ENCODE assay signal across 14 cellular contexts in the genomic region with DNA sequence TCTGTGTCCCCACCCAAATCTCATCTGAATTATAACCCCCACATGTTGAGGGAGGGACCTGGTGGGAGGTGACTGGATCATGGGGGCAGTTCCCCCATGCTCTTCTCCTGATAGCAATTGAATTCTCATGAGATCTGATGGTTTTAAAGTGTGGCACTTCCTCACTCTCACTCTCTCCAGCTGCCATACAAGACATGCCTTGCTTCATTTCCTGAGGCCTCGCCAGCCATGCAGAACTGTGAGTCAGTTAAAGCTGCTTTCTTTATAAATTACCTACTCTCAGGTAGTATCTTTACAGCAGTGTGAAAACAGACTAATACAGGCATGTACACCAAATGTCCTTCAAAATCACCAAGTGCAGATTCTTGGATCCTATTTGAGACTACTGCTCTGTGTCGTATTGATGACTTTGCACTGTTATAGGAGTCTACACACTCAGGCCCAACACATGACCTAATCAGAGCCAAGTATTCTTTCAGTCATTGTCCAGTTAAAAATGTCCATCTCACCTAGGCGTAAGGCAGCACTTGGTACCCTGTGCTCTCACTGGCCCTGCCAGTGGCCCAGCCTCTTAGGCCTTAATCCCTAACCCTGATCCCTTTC. TPM values are rescaled to one million over a fixed set of nuclear protein-coding genes. Genes with fewer than 3 reads are reported as not detected.
A peak's percentile ranks its signal among the peaks of the same experiment; 100 is the strongest.
DNase-seq lines count a peak whose midpoint lies in the region; ATAC-seq, FAIRE-seq and TF ChIP-seq lines count a peak whose summit lies in the region.
"Had no signal": no experiment of that assay in that cellular context is flagged by ENCODE, and none has a peak within 500 bp of the region (broad histone marks: within the 10 kb centered on the region; RNA-seq: fewer than 3 reads in every experiment).

No MANE protein-coding gene starts in this region.

- DNase-seq in GM18507 (ENCODE audit: extremely low spot score, insufficient read length, low read depth) (no peak), GM23338 (ENCODE audit: low spot score) (no peak), MV-4-11 (lab: John Stamatoyannopoulos, UW) (peak; percentile 34), naive B cell (peak; percentile 46), 8988T (no peak), H4 (ENCODE audit: low spot score) (no peak)
- DNase-seq in effector CD4-positive, alpha-beta T cell: no peak
- DNase-seq: activated T-cell treated with anti-CD3 and anti-CD28 coated beads, Interleukin-2, amount 50 U/mL, for 72 hours; DMS153; NCI-H526; T-helper 9 cell had no signal

- H3K36me3 Mint-ChIP-seq in GM23338 (ENCODE audit: low read depth) (peaks cover 8% of the 10 kb centered on the region; the same call in 2 of the 3 replicates), naive B cell (no peaks in the 10 kb centered on the region)

- FAIRE-seq in GM18507 (lab: Jason Lieb, UNC): peak; percentile 81
- FAIRE-seq: frontal cortex, HepG2 had no signal

- no peaks in the 10 kb centered on the region for H4K20me1 ChIP-seq in GM23338 (replicated peaks; ENCODE audit: insufficient read depth)

- no peak for TF ChIP-seq CTCF in GM23338 (conservative IDR thresholded peaks at IDR 0.05; ENCODE audit: low read depth in 2 of 2)

- H3K4me3 Mint-ChIP-seq in GM23338 (no peak overlapping the region), naive B cell (peak overlapping the region in 7 of 8 donors; percentile 42 to 81 (median 71))
- H3K4me3 Mint-ChIP-seq: activated T-cell treated with anti-CD3 and anti-CD28 coated beads, Interleukin-2, amount 50 U/mL, for 72 hours had no signal

- H3K4me1 Mint-ChIP-seq in GM23338: no peaks in the 10 kb centered on the region
- H3K4me1 Mint-ChIP-seq in naive B cell: peaks cover 23 to 44% (median 32%) of the 10 kb centered on the region in 3 donors

- H3K4me3 ChIP-seq in GM23338: no peak overlapping the region

- ATAC-seq in GM23338 (no peak), naive B cell (ENCODE audit: low read depth in 2 of 2) (peak; percentile 99), GM19035 (IDR thresholded peaks at IDR 0.05; ENCODE audit: unreplicated experiment) (no peak)
- ATAC-seq: activated T-cell treated with anti-CD3 and anti-CD28 coated beads, Interleukin-2, amount 50 U/mL, for 72 hours; HepG2 had no signal

- H3K27ac Mint-ChIP-seq in GM23338 (no peak overlapping the region), naive B cell (peak overlapping the region; percentile 64 to 90 (median 82))
- H3K27ac Mint-ChIP-seq: activated T-cell treated with anti-CD3 and anti-CD28 coated beads, Interleukin-2, amount 50 U/mL, for 72 hours had no signal

- H3K36me3 ChIP-seq in GM23338 (ENCODE audit: insufficient read depth): no peaks in the 10 kb centered on the region

- H3K27me3 ChIP-seq in GM23338 (ENCODE audit: insufficient read depth): no peaks in the 10 kb centered on the region

- peaks cover 4% of the 10 kb centered on the region; the same call in 1 of the 2 replicates for H3K9me2 ChIP-seq in GM23338 (ENCODE audit: insufficient read depth)

- H3K27ac ChIP-seq in GM23338 (ENCODE audit: low read depth): no peak overlapping the region

- no peaks in the 10 kb centered on the region for H3K79me2 ChIP-seq in GM23338 (replicated peaks; ENCODE audit: insufficient read depth)

- H3F3A ChIP-seq in GM23338 (replicated peaks; ENCODE audit: low read depth): no peaks in the 10 kb centered on the region

- H3K4me1 ChIP-seq in GM23338 (ENCODE audit: insufficient read depth): no peaks in the 10 kb centered on the region

- no peak overlapping the region for H3K4me2 ChIP-seq in GM23338

- H3K27me3 Mint-ChIP-seq in GM23338 (ENCODE audit: insufficient read depth, low read depth, poor library complexity): peaks cover 6% of the 10 kb centered on the region
- H3K27me3 Mint-ChIP-seq in naive B cell: no peaks in the 10 kb centered on the region

- peaks cover 14% of the 10 kb centered on the region for H3K9me3 Mint-ChIP-seq in GM23338
- peaks cover 0 to 6% (median 2%) of the 10 kb centered on the region in 7 donors for H3K9me3 Mint-ChIP-seq in naive B cell
- H3K9me3 Mint-ChIP-seq: activated T-cell treated with anti-CD3 and anti-CD28 coated beads, Interleukin-2, amount 50 U/mL, for 72 hours had no signal

- H2AFZ ChIP-seq in GM23338: 0 out of 2 replicates have a peak overlapping the region, but pooled peaks have one; percentile 32

TF ChIP-seq in GM23338, 12 proteins besides CTCF, POLR2A, EP300 and RAD21 (continues in another document):
- TF ChIP-seq, protein P1, sequence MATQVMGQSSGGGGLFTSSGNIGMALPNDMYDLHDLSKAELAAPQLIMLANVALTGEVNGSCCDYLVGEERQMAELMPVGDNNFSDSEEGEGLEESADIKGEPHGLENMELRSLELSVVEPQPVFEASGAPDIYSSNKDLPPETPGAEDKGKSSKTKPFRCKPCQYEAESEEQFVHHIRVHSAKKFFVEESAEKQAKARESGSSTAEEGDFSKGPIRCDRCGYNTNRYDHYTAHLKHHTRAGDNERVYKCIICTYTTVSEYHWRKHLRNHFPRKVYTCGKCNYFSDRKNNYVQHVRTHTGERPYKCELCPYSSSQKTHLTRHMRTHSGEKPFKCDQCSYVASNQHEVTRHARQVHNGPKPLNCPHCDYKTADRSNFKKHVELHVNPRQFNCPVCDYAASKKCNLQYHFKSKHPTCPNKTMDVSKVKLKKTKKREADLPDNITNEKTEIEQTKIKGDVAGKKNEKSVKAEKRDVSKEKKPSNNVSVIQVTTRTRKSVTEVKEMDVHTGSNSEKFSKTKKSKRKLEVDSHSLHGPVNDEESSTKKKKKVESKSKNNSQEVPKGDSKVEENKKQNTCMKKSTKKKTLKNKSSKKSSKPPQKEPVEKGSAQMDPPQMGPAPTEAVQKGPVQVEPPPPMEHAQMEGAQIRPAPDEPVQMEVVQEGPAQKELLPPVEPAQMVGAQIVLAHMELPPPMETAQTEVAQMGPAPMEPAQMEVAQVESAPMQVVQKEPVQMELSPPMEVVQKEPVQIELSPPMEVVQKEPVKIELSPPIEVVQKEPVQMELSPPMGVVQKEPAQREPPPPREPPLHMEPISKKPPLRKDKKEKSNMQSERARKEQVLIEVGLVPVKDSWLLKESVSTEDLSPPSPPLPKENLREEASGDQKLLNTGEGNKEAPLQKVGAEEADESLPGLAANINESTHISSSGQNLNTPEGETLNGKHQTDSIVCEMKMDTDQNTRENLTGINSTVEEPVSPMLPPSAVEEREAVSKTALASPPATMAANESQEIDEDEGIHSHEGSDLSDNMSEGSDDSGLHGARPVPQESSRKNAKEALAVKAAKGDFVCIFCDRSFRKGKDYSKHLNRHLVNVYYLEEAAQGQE (IDR thresholded peaks at IDR 0.05; ENCODE audit: unreplicated experiment): no peak
- TF ChIP-seq NANOG (IDR thresholded peaks at IDR 0.05; ENCODE audit: borderline replicate concordance): no peak
- no peak for TF ChIP-seq POLR2AphosphoS5 (IDR thresholded peaks at IDR 0.05; ENCODE audit: low read depth)
- no peak for TF ChIP-seq ZNF331 (CRISPR knock-in tag; IDR thresholded peaks at IDR 0.05; ENCODE audit: low read depth)
- no peak for TF ChIP-seq JUNB (IDR thresholded peaks at IDR 0.05; ENCODE audit: unreplicated experiment)

RNA-seq across cellular contexts. Expression of gene UST, which starts 52.8 kb away (rescaled TPM):
- total RNA-seq in GM23338 (2014; rRNA removed; shearing (Covaris generic)): 32.3 and 33.0 TPM in 2 replicates
- polyA plus RNA-seq in GM23338 (2016; fragmentation: Nextera tagmentation; extraction: Ambion mirVana) (12.6 TPM in 2 replicates), naive B cell (ENCODE audit: low read depth in 6 of 6) (1 to 10 TPM; 2.8 to 7.2 (median 5.2) TPM)
- 9.3 and 11.7 TPM in 2 replicates for total RNA-seq in H4 (2014; rRNA removed; shearing (Covaris generic))
- polyA plus RNA-seq: HepG2 had no signal

Comparison
In these comparisons a context has a peak if more than half of its experiments do, and no peak if none do; other contexts are left out.
1. DNase-seq: peak in MV-4-11 (single experiment) and naive B cell (single experiment); none in GM18507 (single experiment), GM23338 (single experiment), 8988T (single experiment), H4 (single experiment) and effector CD4-positive, alpha-beta T cell (single experiment).
2. ATAC-seq: peak in naive B cell (2 of 2); none in GM23338 (single experiment) and GM19035 (single experiment).